ENCODE assay signal across 1 cellular context in genomic region chr5:123204224-123204623, GRCh38.
TF ChIP-seq lines count a peak whose summit lies in the region.

No MANE protein-coding gene starts in this region.

TF ChIP-seq in IMR-90, 13 proteins besides CTCF, POLR2A, EP300 and RAD21:
- TF ChIP-seq BHLHE40 (IDR thresholded peaks at IDR 0.05; ENCODE audit: low read depth, low read length), result no peak
- no peak for TF ChIP-seq USF2 (IDR thresholded peaks at IDR 0.05; ENCODE audit: low read depth, low read length)
- no peak for TF ChIP-seq ELK1 (IDR thresholded peaks at IDR 0.05; ENCODE audit: borderline replicate concordance, low read depth, low read length)
- TF ChIP-seq MAFK (IDR thresholded peaks at IDR 0.05; ENCODE audit: low read depth, low read length), result no peak
- TF ChIP-seq NFE2L2 (IDR thresholded peaks at IDR 0.05; ENCODE audit: low read depth, low read length), result no peak
- no peak for TF ChIP-seq SMC3 (IDR thresholded peaks at IDR 0.05; ENCODE audit: low read depth, low read length)
- TF ChIP-seq FOS (IDR thresholded peaks at IDR 0.05; ENCODE audit: low read depth, low read length), result no peak
- no peak for TF ChIP-seq RCOR1 (IDR thresholded peaks at IDR 0.05; ENCODE audit: insufficient replicate concordance, low read length)
- no peak for TF ChIP-seq MAZ (IDR thresholded peaks at IDR 0.05; ENCODE audit: borderline replicate concordance, low read depth, low read length)
- no peak for TF ChIP-seq CHD1 (IDR thresholded peaks at IDR 0.05; ENCODE audit: low read depth, low read length)
